ENCODE assay signal across 17 cellular contexts in the genomic region with DNA sequence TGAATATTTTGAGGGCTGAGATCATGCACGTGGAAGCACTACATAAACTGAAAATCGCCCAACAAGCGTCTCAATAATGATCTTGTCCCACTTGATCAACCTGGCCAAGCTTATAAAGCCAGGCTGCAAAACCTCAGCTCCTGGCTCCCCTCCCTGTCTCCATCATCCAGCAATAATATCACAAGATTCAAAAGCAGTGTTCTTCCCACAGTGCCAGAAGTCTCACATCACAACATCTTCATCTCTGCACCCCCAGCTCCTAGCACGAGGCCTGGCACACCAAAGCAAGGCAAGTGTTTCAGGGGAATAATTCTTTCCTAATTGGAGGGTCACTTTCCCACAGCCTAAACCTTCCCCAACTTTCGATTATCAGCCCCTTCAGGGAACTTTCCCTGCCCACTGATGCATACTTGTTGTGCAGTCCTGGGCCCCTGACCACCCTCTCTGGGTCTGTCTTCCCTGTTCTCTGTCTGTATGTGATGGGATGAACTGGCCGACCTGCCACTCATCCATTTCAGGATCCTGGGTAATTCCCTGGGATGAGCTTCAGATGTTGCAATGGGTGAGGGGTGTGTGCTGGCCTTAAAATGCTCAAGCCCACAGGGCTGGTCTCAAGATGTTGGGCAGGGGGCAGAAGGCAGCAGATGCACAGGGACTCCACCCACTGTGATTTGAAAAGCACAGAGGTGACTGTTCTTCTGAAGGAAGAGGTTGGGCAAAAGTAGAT.
A peak's percentile ranks its signal among the peaks of the same experiment; 100 is the strongest.
DNase-seq lines count a peak whose midpoint lies in the region; ATAC-seq and TF ChIP-seq lines count a peak whose summit lies in the region.
"Had no signal": no experiment of that assay in that cellular context is flagged by ENCODE, and none has a peak within 500 bp of the region (broad histone marks: within the 10 kb centered on the region; RNA-seq: fewer than 3 reads in every experiment).

No MANE protein-coding gene starts in this region.

- H3K4me1 ChIP-seq in colonic mucosa = no peaks in the 10 kb centered on the region
- H3K4me1 ChIP-seq in neuronal stem cell (ENCODE audit: control insufficient read depth in 2 of 2, insufficient read depth in 1 of 2, low read depth in 1 of 2, low read length in 2 of 2) = peaks cover 0 to 13% of the 10 kb centered on the region in 2 donors

- no peak overlapping the region for H2BK120ac ChIP-seq in neuronal stem cell (ENCODE audit: low read depth, low read length)

- H4K91ac ChIP-seq in neuronal stem cell (ENCODE audit: low read depth, low read length, poor library complexity) = no peak overlapping the region

- H3K27ac Mint-ChIP-seq in activated CD4-positive, alpha-beta memory T cell treated with anti-CD3 and anti-CD28 coated beads, Interleukin-2, amount 10 ng/mL, durations not matched to agents 7 days and 5 days = no peak overlapping the region
- H3K27ac Mint-ChIP-seq in activated CD4-positive, alpha-beta memory T cell treated with anti-CD3 and anti-CD28 coated beads for 36 hours = no peak overlapping the region

- H3K27me3 Mint-ChIP-seq in activated CD4-positive, alpha-beta memory T cell treated with anti-CD3 and anti-CD28 coated beads, Interleukin-2, amount 10 ng/mL, durations not matched to agents 7 days and 5 days = peaks cover 8% of the 10 kb centered on the region
- H3K27me3 Mint-ChIP-seq in activated CD4-positive, alpha-beta memory T cell treated with anti-CD3 and anti-CD28 coated beads for 36 hours = no peaks in the 10 kb centered on the region

- ATAC-seq in GM21381 (IDR thresholded peaks at IDR 0.05; ENCODE audit: unreplicated experiment) (no peak), GM21619 (IDR thresholded peaks at IDR 0.05; ENCODE audit: unreplicated experiment) (no peak)
- ATAC-seq: Panc1 had no signal

- H3K27me3 ChIP-seq in colonic mucosa (no peaks in the 10 kb centered on the region), neuronal stem cell (ENCODE audit: control insufficient read depth in 3 of 3, insufficient read depth in 3 of 3, low read depth in 1 of 3, low read length in 3 of 3) (peaks cover 0 to 15% (median 0%) of the 10 kb centered on the region in 3 experiments)
- H3K27me3 ChIP-seq: BLaER1 treated with 17β-estradiol and CSF1 and Interleukin-3, amounts not matched to agents 10 nM and 100 nM had no signal

- H2BK5ac ChIP-seq in neuronal stem cell (ENCODE audit: low read length) = no peak overlapping the region

- H3K27ac ChIP-seq in colonic mucosa (no peak overlapping the region), neuronal stem cell (replicated peaks; ENCODE audit: low read length) (no peak overlapping the region)
- H3K27ac ChIP-seq: BLaER1 treated with 17β-estradiol and CSF1 and Interleukin-3, amounts not matched to agents 10 nM and 100 nM had no signal

- no peak overlapping the region for H2BK15ac ChIP-seq in neuronal stem cell (ENCODE audit: low read length)

- H2AK5ac ChIP-seq in neuronal stem cell (ENCODE audit: low read depth, low read length) = peak overlapping the region; percentile 12

- no CpG with 5 or more reads among the region's 6 CpGs for WGBS in neuronal stem cell (ENCODE audit: extremely low coverage in 2 of 2, insufficient read length in 2 of 2, insufficient replicate concordance in 1 of 2), 2 donors

- H3K14ac ChIP-seq in neuronal stem cell (ENCODE audit: low read length) = no peak overlapping the region

- no peak overlapping the region for H3K18ac ChIP-seq in neuronal stem cell (ENCODE audit: low read length)

- TF ChIP-seq CTCF in colonic mucosa (IDR thresholded peaks at IDR 0.05) = no peak

- no peak overlapping the region for H3K23ac ChIP-seq in neuronal stem cell (ENCODE audit: low read depth, low read length, poor library complexity)

- H3K9me3 ChIP-seq in colonic mucosa (no peaks in the 10 kb centered on the region), neuronal stem cell (replicated peaks in 1 of 2; ENCODE audit: control insufficient read depth in 2 of 2, insufficient read depth in 1 of 2, low read depth in 1 of 2, low read length in 2 of 2) (no peaks in the 10 kb centered on the region)
- H3K9me3 ChIP-seq: BLaER1 treated with 17β-estradiol and CSF1 and Interleukin-3, amounts not matched to agents 10 nM and 100 nM had no signal

- H3K4me3 Mint-ChIP-seq in activated CD4-positive, alpha-beta memory T cell treated with anti-CD3 and anti-CD28 coated beads, Interleukin-2, amount 10 ng/mL, durations not matched to agents 7 days and 5 days = no peak overlapping the region
- no peak overlapping the region for H3K4me3 Mint-ChIP-seq in activated CD4-positive, alpha-beta memory T cell treated with anti-CD3 and anti-CD28 coated beads for 36 hours

- POLR2A ChIA-PET in activated CD4-positive, alpha-beta memory T cell treated with anti-CD3 and anti-CD28 coated beads, Interleukin-2, amount 10 ng/mL, durations not matched to agents 7 days and 5 days (lab: Charles Lee) = no interaction called here
- POLR2A ChIA-PET in activated CD4-positive, alpha-beta memory T cell treated with anti-CD3 and anti-CD28 coated beads for 36 hours (lab: Charles Lee) = no interaction called here

- no peak overlapping the region for H3K4ac ChIP-seq in neuronal stem cell (ENCODE audit: low read length)

- intact Hi-C loops in activated CD4-positive, alpha-beta memory T cell treated with anti-CD3 and anti-CD28 coated beads for 36 hours (cut with micrococcal nuclease) = no loop called here
- intact Hi-C loops in colonic mucosa (cut with DNase I) = no loop called here

- H3K9me3 Mint-ChIP-seq in activated CD4-positive, alpha-beta memory T cell treated with anti-CD3 and anti-CD28 coated beads, Interleukin-2, amount 10 ng/mL, durations not matched to agents 7 days and 5 days = no peaks in the 10 kb centered on the region
- H3K9me3 Mint-ChIP-seq in activated CD4-positive, alpha-beta memory T cell treated with anti-CD3 and anti-CD28 coated beads for 36 hours = no peaks in the 10 kb centered on the region

- H4K8ac ChIP-seq in neuronal stem cell (ENCODE audit: low read depth, low read length) = no peak overlapping the region

- peaks cover 11% of the 10 kb centered on the region for H3K4me1 Mint-ChIP-seq in activated CD4-positive, alpha-beta memory T cell treated with anti-CD3 and anti-CD28 coated beads, Interleukin-2, amount 10 ng/mL, durations not matched to agents 7 days and 5 days
- H3K4me1 Mint-ChIP-seq in activated CD4-positive, alpha-beta memory T cell treated with anti-CD3 and anti-CD28 coated beads for 36 hours (ENCODE audit: low read depth) = peaks cover 6% of the 10 kb centered on the region

- H3K9ac ChIP-seq in colonic mucosa (ENCODE audit: low read depth in 2 of 2, low read length in 2 of 2) (no peak overlapping the region), neuronal stem cell (ENCODE audit: low read depth, low read length, poor library complexity) (no peak overlapping the region)
- H3K9ac ChIP-seq: BLaER1 treated with 17β-estradiol and CSF1 and Interleukin-3, amounts not matched to agents 10 nM and 100 nM had no signal

- CTCF ChIA-PET in activated CD4-positive, alpha-beta memory T cell treated with anti-CD3 and anti-CD28 coated beads, Interleukin-2, amount 10 ng/mL, durations not matched to agents 7 days and 5 days (lab: Charles Lee) = no interaction called here
- CTCF ChIA-PET in activated CD4-positive, alpha-beta memory T cell treated with anti-CD3 and anti-CD28 coated beads for 36 hours (lab: Charles Lee) = no interaction called here

- H3K36me3 Mint-ChIP-seq in activated CD4-positive, alpha-beta memory T cell treated with anti-CD3 and anti-CD28 coated beads, Interleukin-2, amount 10 ng/mL, durations not matched to agents 7 days and 5 days (ENCODE audit: low read depth) = no peaks in the 10 kb centered on the region
- H3K36me3 Mint-ChIP-seq in activated CD4-positive, alpha-beta memory T cell treated with anti-CD3 and anti-CD28 coated beads for 36 hours = no peaks in the 10 kb centered on the region

- H2AFZ ChIP-seq in neuronal stem cell (ENCODE audit: low read length) = no peak overlapping the region

- H3K4me3 ChIP-seq in colonic mucosa (no peak overlapping the region), neuronal stem cell (ENCODE audit: low read length in 2 of 2) (no peak overlapping the region)
- H3K4me3 ChIP-seq: BLaER1 treated with 17β-estradiol and CSF1 and Interleukin-3, amounts not matched to agents 10 nM and 100 nM had no signal

- peak; percentile 9 for DNase-seq in activated CD4-positive, alpha-beta memory T cell treated with anti-CD3 and anti-CD28 coated beads, Interleukin-2, amount 10 ng/mL, durations not matched to agents 7 days and 5 days
- no peak for DNase-seq in activated CD4-positive, alpha-beta memory T cell treated with anti-CD3 and anti-CD28 coated beads for 36 hours
- peak; percentile 4 for DNase-seq in colonic mucosa
- DNase-seq in neuronal stem cell (ENCODE audit: low spot score) = no peak
- peak; percentile 20 for DNase-seq in ureter (ENCODE audit: low spot score)
- no peak for DNase-seq in central memory CD4-positive, alpha-beta T cell
- DNase-seq: 8988T, DMS 273 treated with DMSO at 0.1 percent for 48 hours, Karpas-422, MM.1S, NCI-H1930, NCI-H2171, NCI-H510A had no signal

- H3K79me1 ChIP-seq in neuronal stem cell (ENCODE audit: low read depth, low read length) = no peaks in the 10 kb centered on the region

- no peaks in the 10 kb centered on the region for H3K36me3 ChIP-seq in colonic mucosa
- H3K36me3 ChIP-seq in neuronal stem cell (replicated peaks in 1 of 2; ENCODE audit: control insufficient read depth in 2 of 2, insufficient read depth in 2 of 2, low read length in 2 of 2) = no peaks in the 10 kb centered on the region
- H3K36me3 ChIP-seq: BLaER1 treated with 17β-estradiol and CSF1 and Interleukin-3, amounts not matched to agents 10 nM and 100 nM had no signal

- no peak overlapping the region for H2BK12ac ChIP-seq in neuronal stem cell (ENCODE audit: low read length)

- no peak overlapping the region for H3K4me2 ChIP-seq in neuronal stem cell (ENCODE audit: insufficient read depth, low read length, poor library complexity, severe bottlenecking)
- H3K4me2 ChIP-seq: BLaER1 treated with 17β-estradiol and CSF1 and Interleukin-3, amounts not matched to agents 10 nM and 100 nM had no signal

Comparison
In these comparisons a context has a peak if more than half of its experiments do, and no peak if none do; other contexts are left out.
1. DNase-seq: peak in activated CD4-positive, alpha-beta memory T cell treated with anti-CD3 and anti-CD28 coated beads, Interleukin-2, amount 10 ng/mL, durations not matched to agents 7 days and 5 days (single experiment), colonic mucosa (single experiment) and ureter (single experiment); none in activated CD4-positive, alpha-beta memory T cell treated with anti-CD3 and anti-CD28 coated beads for 36 hours (single experiment), neuronal stem cell (single experiment) and central memory CD4-positive, alpha-beta T cell (single experiment).